ENCODE assay signal across 9 cellular contexts in genomic region chr5:56123531-56124243, GRCh38.
A peak's percentile ranks its signal among the peaks of the same experiment; 100 is the strongest.
DNase-seq lines count a peak whose midpoint lies in the region; ATAC-seq and TF ChIP-seq lines count a peak whose summit lies in the region.
"Had no signal": no experiment of that assay in that cellular context is flagged by ENCODE, and none has a peak within 500 bp of the region (broad histone marks: within the 10 kb centered on the region; RNA-seq: fewer than 3 reads in every experiment).

No MANE protein-coding gene starts in this region.

- TF ChIP-seq CTCF in heart left ventricle (IDR thresholded peaks at IDR 0.05) (no peak), prostate gland (IDR thresholded peaks at IDR 0.05) (no peak), GM13977 (IDR thresholded peaks at IDR 0.05; ENCODE audit: extremely low read depth, insufficient read depth, missing control alignments) (no peak)

- H3K4me1 Mint-ChIP-seq in effector memory CD8-positive, alpha-beta T cell (ENCODE audit: low read depth in 2 of 2) = no peaks in the 10 kb centered on the region
- H3K4me1 Mint-ChIP-seq: B cell had no signal

- H3K36me3 Mint-ChIP-seq in effector memory CD8-positive, alpha-beta T cell (ENCODE audit: insufficient read depth) = no peaks in the 10 kb centered on the region

- DNase-seq in NCI-H146 (lab: John Stamatoyannopoulos, UW) (peak; percentile 0), NCI-H146 treated with DMSO at 0.1 percent for 48 hours (lab: John Stamatoyannopoulos, UW; ENCODE audit: unreplicated experiment) (no peak), T1000 (lab: John Stamatoyannopoulos, UW) (peak; percentile 90), heart left ventricle (peak; percentile 41 to 77 (median 64)), skeletal muscle cell (ENCODE audit: low read depth) (peak; percentile 98), prostate gland (ENCODE audit: low spot score) (no peak), GM13977 (ENCODE audit: low spot score) (no peak)
- DNase-seq in effector memory CD8-positive, alpha-beta T cell = no peak

- no peak overlapping the region for H3K4me3 Mint-ChIP-seq in effector memory CD8-positive, alpha-beta T cell
- H3K4me3 Mint-ChIP-seq: B cell had no signal

- H3K9me3 ChIP-seq in heart left ventricle (no peaks in the 10 kb centered on the region), prostate gland (no peaks in the 10 kb centered on the region)

- TF ChIP-seq POLR2A in heart left ventricle (IDR thresholded peaks at IDR 0.05) (no peak), prostate gland (IDR thresholded peaks at IDR 0.05) (no peak)

- peak overlapping the region in 9 of 12 donors; percentile 1 to 50 (median 33) for H3K27ac ChIP-seq in heart left ventricle
- no peak overlapping the region for H3K27ac ChIP-seq in prostate gland

- in situ Hi-C loops in GM13977 (cut with MboI; ENCODE audit: low pct_unique_long_range_greater_than_20kb, low sequenced_read_pairs, unreplicated experiment) = no loop called here

- peaks cover 7 to 8% of the 10 kb centered on the region in 2 donors for H3K27me3 Mint-ChIP-seq in effector memory CD8-positive, alpha-beta T cell

- H3K36me3 ChIP-seq in heart left ventricle = no peaks in the 10 kb centered on the region
- no peaks in the 10 kb centered on the region for H3K36me3 ChIP-seq in prostate gland

- ATAC-seq in heart left ventricle = peak; percentile 38 to 95 (median 89)
- ATAC-seq in effector memory CD8-positive, alpha-beta T cell (replicated peaks) = no peak

- intact Hi-C loops in heart left ventricle (cut with DNase I) (no loop called here), prostate gland (cut with DNase I) (no loop called here)

- no peaks in the 10 kb centered on the region for H3K9me3 Mint-ChIP-seq in effector memory CD8-positive, alpha-beta T cell

- H3K4me1 ChIP-seq in heart left ventricle = peaks cover 0 to 40% (median 4%) of the 10 kb centered on the region in 12 donors
- no peaks in the 10 kb centered on the region for H3K4me1 ChIP-seq in prostate gland (replicated peaks)

- no peaks in the 10 kb centered on the region for H3K27me3 ChIP-seq in heart left ventricle
- no peaks in the 10 kb centered on the region for H3K27me3 ChIP-seq in prostate gland (replicated peaks; ENCODE audit: insufficient read depth)

- no peak overlapping the region for H3K4me3 ChIP-seq in heart left ventricle
- no peak overlapping the region for H3K4me3 ChIP-seq in skeletal muscle cell (ENCODE audit: low read depth, low read length)
- H3K4me3 ChIP-seq in prostate gland = no peak overlapping the region

- no peak overlapping the region for H3K27ac Mint-ChIP-seq in effector memory CD8-positive, alpha-beta T cell
- H3K27ac Mint-ChIP-seq: B cell had no signal

- whole genome bisulfite sequencing in heart left ventricle, 4 donors = 47 to 71% (median 60%) methylated on average over 8 of the region's 8 CpGs
- WGBS in prostate gland = 54% methylated on average over 8 of the region's 8 CpGs

Comparison
In these comparisons a context has a peak if more than half of its experiments do, and no peak if none do; other contexts are left out.
1. DNase-seq: peak in NCI-H146 (single experiment), T1000 (single experiment), heart left ventricle (5 of 5) and skeletal muscle cell (single experiment); none in NCI-H146 treated with DMSO at 0.1 percent for 48 hours (single experiment), prostate gland (single experiment), GM13977 (single experiment) and effector memory CD8-positive, alpha-beta T cell (0 of 3).
2. H3K27ac ChIP-seq: peak in heart left ventricle (9 of 12); none in prostate gland (0 of 2).